5 cellular contexts compared by ENCODE assay signal in the genomic region with DNA sequence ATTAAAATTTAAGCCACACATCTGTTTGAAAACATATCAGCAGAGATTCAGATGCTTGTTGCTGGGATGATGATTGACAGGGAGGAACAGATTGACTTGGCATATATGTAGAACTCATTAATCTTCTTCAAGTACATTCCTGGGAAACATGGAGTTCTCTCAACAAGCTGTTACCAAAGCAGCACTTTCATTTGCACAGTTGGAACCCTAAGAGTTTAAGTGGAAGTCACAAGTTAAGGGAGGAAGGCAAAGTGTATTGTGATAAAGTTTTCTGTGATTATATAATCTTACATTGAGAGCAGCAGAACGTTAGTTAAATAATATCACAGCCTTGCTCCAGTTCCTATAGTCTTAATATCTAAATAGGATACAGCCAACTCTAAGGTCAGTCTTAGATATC.
"Had no signal": no experiment of that assay in that cellular context is flagged by ENCODE, and none has a peak within 500 bp of the region (broad histone marks: within the 10 kb centered on the region; RNA-seq: fewer than 3 reads in every experiment).

No MANE protein-coding gene starts in this region.

- ATAC-seq: GM23338, HepG2 had no signal

- H3K4me3 ChIP-seq: GM23338 had no signal

- DNase-seq: H9, HCEC 1CT, KBM-7 had no signal
